29 cellular contexts compared by ENCODE assay signal in the genomic region with DNA sequence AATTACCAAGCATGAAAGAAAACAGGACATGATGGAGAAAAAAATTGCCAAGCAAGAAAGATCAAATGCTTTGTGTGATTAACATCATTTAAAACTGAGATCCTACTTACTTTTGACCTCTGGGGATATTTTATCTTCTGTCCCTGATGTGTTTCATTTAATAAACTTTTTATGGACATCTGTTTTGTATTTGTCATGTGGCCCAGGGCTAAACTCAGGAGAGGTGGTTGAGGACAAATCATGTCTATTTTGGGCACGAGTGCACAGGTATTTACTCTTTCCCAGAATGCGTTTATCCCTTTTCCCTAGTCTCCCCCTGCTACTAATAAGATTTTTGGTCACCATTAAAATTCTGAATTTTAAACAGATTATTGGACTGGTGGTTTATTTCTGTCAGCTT.
"Had no signal": no experiment of that assay in that cellular context is flagged by ENCODE, and none has a peak within 500 bp of the region (broad histone marks: within the 10 kb centered on the region; RNA-seq: fewer than 3 reads in every experiment).

No MANE protein-coding gene starts in this region.

- H3K4me3 ChIP-seq: neural progenitor cell, ovary, psoas muscle, right lobe of liver, sigmoid colon, suprapubic skin, testis, tibial artery, transverse colon, upper lobe of right lung, uterus had no signal

- H3K4me3 Mint-ChIP-seq: natural killer cell; nephron; neural progenitor cell; stimulated activated effector memory CD8-positive, alpha-beta T cell treated with anti-CD3 and anti-CD28 coated beads, Interleukin-12 subunit alpha, Interleukin-12 subunit beta, amount 100 ng/mL, for 72 hours; stimulated activated naive B cell treated with anti-CD40 and anti-IgM and Interleukin-4, amounts not matched to agents 10 μg/mL and 1 μg/mL and 100 μg/mL, for 72 hours; stimulated activated naive CD8-positive, alpha-beta T cell treated with anti-CD3 and anti-CD28 coated beads, Interleukin-15, Interleukin-2, amounts not matched to agents 100 ng/mL and 50 ng/mL, for 24 hours; type B pancreatic cell had no signal

- H3K27ac ChIP-seq: neural progenitor cell, ovary, parathyroid adenoma, psoas muscle, right lobe of liver, sigmoid colon, suprapubic skin, testis, tibial artery, transverse colon, upper lobe of right lung, uterus had no signal

- H3K27ac Mint-ChIP-seq: natural killer cell; nephron; neural progenitor cell; progenitor cell of endocrine pancreas; stimulated activated effector memory CD8-positive, alpha-beta T cell treated with anti-CD3 and anti-CD28 coated beads, Interleukin-12 subunit alpha, Interleukin-12 subunit beta, amount 100 ng/mL, for 72 hours; stimulated activated naive B cell treated with anti-CD40 and anti-IgM and Interleukin-4, amounts not matched to agents 10 μg/mL and 1 μg/mL and 100 μg/mL, for 72 hours; stimulated activated naive CD8-positive, alpha-beta T cell treated with anti-CD3 and anti-CD28 coated beads, Interleukin-15, Interleukin-2, amounts not matched to agents 100 ng/mL and 50 ng/mL, for 24 hours; type B pancreatic cell had no signal

- H3K9me3 Mint-ChIP-seq: natural killer cell; nephron; neural progenitor cell; stimulated activated effector memory CD8-positive, alpha-beta T cell treated with anti-CD3 and anti-CD28 coated beads, Interleukin-12 subunit alpha, Interleukin-12 subunit beta, amount 100 ng/mL, for 72 hours; stimulated activated naive B cell treated with anti-CD40 and anti-IgM and Interleukin-4, amounts not matched to agents 10 μg/mL and 1 μg/mL and 100 μg/mL, for 72 hours; stimulated activated naive CD8-positive, alpha-beta T cell treated with anti-CD3 and anti-CD28 coated beads, Interleukin-15, Interleukin-2, amounts not matched to agents 100 ng/mL and 50 ng/mL, for 24 hours; type B pancreatic cell had no signal

- ATAC-seq: natural killer cell; psoas muscle; right cardiac atrium; right lobe of liver; stimulated activated effector memory CD8-positive, alpha-beta T cell treated with anti-CD3 and anti-CD28 coated beads, Interleukin-12 subunit alpha, Interleukin-12 subunit beta, amount 100 ng/mL, for 72 hours; stimulated activated naive B cell treated with anti-CD40 and anti-IgM and Interleukin-4, amounts not matched to agents 10 μg/mL and 1 μg/mL and 100 μg/mL, for 72 hours; upper lobe of right lung had no signal

- H3K36me3 ChIP-seq: ovary, uterus had no signal

- H3K9me3 ChIP-seq: ovary, psoas muscle, right lobe of liver, sigmoid colon, suprapubic skin, testis, tibial artery, transverse colon, upper lobe of right lung, uterus had no signal

- H3K27me3 Mint-ChIP-seq: progenitor cell of endocrine pancreas; stimulated activated naive B cell treated with anti-CD40 and anti-IgM and Interleukin-4, amounts not matched to agents 10 μg/mL and 1 μg/mL and 100 μg/mL, for 72 hours; stimulated activated naive CD8-positive, alpha-beta T cell treated with anti-CD3 and anti-CD28 coated beads, Interleukin-15, Interleukin-2, amounts not matched to agents 100 ng/mL and 50 ng/mL, for 24 hours; type B pancreatic cell had no signal

- H3K4me1 Mint-ChIP-seq: nephron; neural progenitor cell; stimulated activated effector memory CD8-positive, alpha-beta T cell treated with anti-CD3 and anti-CD28 coated beads, Interleukin-12 subunit alpha, Interleukin-12 subunit beta, amount 100 ng/mL, for 72 hours had no signal

- DNase-seq: natural killer cell; occipital lobe; ovary; posterior cingulate gyrus; psoas muscle; right cardiac atrium; right lobe of liver; sigmoid colon; small intestine; stimulated activated CD4-positive, alpha-beta T cell treated with anti-CD3 and anti-CD28 coated beads, Interleukin-15, amount 100 ng/mL, for 24 hours; stimulated activated CD4-positive, alpha-beta T cell treated with anti-CD3 and anti-CD28 coated beads, Interleukin-2, amount 100 ng/mL, for 24 hours; stimulated activated CD4-positive, alpha-beta T cell treated with anti-CD3 and anti-CD28 coated beads, Interleukin-2, amount 100 ng/mL, for 48 hours; stimulated activated CD4-positive, alpha-beta T cell treated with anti-CD3 and anti-CD28 coated beads, Interleukin-4, amount 100 ng/mL, for 24 hours; stimulated activated naive B cell treated with anti-CD40 and anti-IgM and Interleukin-4, amounts not matched to agents 10 μg/mL and 1 μg/mL and 100 μg/mL, for 72 hours; stimulated activated naive CD4-positive, alpha-beta T cell treated with Interleukin-2 at 50 U/mL for 16 hours; substantia nigra; testis; tibial artery; transverse colon; upper lobe of right lung; uterus had no signal

- H3K4me1 ChIP-seq: neural progenitor cell, parathyroid adenoma, psoas muscle, right lobe of liver, sigmoid colon, suprapubic skin, testis, tibial artery, transverse colon, upper lobe of right lung, uterus had no signal

- H3K27me3 ChIP-seq: neural progenitor cell, ovary, right lobe of liver, sigmoid colon, suprapubic skin, testis, tibial artery, transverse colon, upper lobe of right lung, uterus had no signal

- H3K4me2 ChIP-seq: neural progenitor cell had no signal

- H2AFZ ChIP-seq: neural progenitor cell, parathyroid adenoma had no signal

- H3K9ac ChIP-seq: neural progenitor cell, parathyroid adenoma had no signal
